8 cellular contexts compared by ENCODE assay signal in the genomic region with DNA sequence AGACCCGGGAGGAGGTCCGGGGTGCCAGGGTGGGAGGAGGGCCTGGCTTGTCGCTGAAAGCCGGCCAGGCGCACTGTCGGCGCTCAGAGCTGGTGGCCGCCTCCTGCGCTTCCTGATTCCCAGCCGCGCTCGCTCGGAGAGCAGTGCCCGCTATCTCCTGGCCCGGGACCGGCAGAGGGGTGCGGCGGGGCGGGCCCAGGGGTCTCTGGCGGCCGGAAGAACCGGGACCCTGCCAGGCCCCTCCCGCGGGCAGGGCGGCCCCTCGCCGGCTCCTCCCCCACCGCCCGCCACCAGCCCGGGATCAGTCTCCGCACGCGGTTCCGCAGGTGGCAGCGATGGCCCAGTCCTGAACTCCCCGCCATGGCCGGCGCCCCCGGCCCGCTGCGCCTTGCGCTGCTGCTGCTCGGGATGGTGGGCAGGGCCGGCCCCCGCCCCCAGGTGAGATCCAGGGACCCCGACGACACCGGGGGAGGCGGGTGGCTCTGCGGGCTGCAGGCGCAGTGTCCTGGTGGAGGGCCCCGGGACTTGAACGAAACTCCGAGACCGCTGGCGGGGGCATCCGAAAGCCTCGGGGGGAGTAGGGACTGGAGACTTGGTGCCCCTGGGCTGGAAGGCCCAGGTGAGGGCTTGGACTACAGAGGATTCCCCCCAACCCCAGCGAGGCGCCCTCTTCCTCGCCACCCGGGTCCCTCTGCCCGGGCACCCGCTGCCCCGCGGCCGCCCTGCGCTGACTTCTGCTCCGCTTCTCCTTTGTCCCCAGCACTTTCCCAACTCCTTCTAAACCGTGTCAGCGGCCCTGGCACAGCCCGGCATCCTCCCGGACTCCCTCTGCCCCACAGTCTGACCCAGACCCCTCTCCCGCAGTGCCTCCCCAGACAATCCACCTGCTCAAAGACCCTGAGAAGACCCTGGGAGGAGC.
DNase-seq lines count a peak whose midpoint lies in the region; ATAC-seq and TF ChIP-seq lines count a peak whose summit lies in the region.

A gene (plus strand): TSS at position 301 of the 919 bp plus-strand sequence. CDS start 60 bp downstream, at position 361.

- DNase-seq in T-helper 2 cell treated with Interferon-gamma antibody and Interleukin-4, amounts not matched to agents 5 μg/mL and 100 μg/mL, for 36 hours (ENCODE audit: low spot score): no peak
- DNase-seq in T-helper 2 cell (no peak), iPS-NIHi11 (ENCODE audit: low spot score) (peak; percentile 81), GM10248 (ENCODE audit: extremely low spot score) (no peak), SHP77 treated with DMSO at 0.1 percent for 48 hours (lab: John Stamatoyannopoulos, UW) (no peak)
- peak; percentile 44 for DNase-seq in activated naive CD8-positive, alpha-beta T cell treated with anti-CD3 and anti-CD28 coated beads, Interleukin-2, amount 50 U/mL, for 24 hours

- ATAC-seq in activated naive CD8-positive, alpha-beta T cell treated with anti-CD3 and anti-CD28 coated beads, Interleukin-2, amount 50 U/mL, for 24 hours: peak; percentile 24
- no peak for ATAC-seq in GM21390 (IDR thresholded peaks at IDR 0.05; ENCODE audit: unreplicated experiment)

- H3K4me1 Mint-ChIP-seq in T-helper 2 cell treated with Interferon-gamma antibody and Interleukin-4, amounts not matched to agents 5 μg/mL and 100 μg/mL, for 36 hours (ENCODE audit: low read depth): peaks cover 17% of the 10 kb centered on the region
- H3K4me1 Mint-ChIP-seq in activated naive CD8-positive, alpha-beta T cell treated with anti-CD3 and anti-CD28 coated beads, Interleukin-2, amount 50 U/mL, for 24 hours: peaks cover 32% of the 10 kb centered on the region
- H3K4me1 Mint-ChIP-seq in stimulated activated naive CD8-positive, alpha-beta T cell treated with anti-CD3 and anti-CD28 coated beads, Interleukin-15, Interleukin-2, amounts not matched to agents 100 ng/mL and 50 ng/mL, for 24 hours (ENCODE audit: low read depth): peaks cover 41% of the 10 kb centered on the region

- no peaks in the 10 kb centered on the region for H3K9me3 Mint-ChIP-seq in T-helper 2 cell treated with Interferon-gamma antibody and Interleukin-4, amounts not matched to agents 5 μg/mL and 100 μg/mL, for 36 hours
- no peaks in the 10 kb centered on the region for H3K9me3 Mint-ChIP-seq in activated naive CD8-positive, alpha-beta T cell treated with anti-CD3 and anti-CD28 coated beads, Interleukin-2, amount 50 U/mL, for 24 hours
- no peaks in the 10 kb centered on the region for H3K9me3 Mint-ChIP-seq in stimulated activated naive CD8-positive, alpha-beta T cell treated with anti-CD3 and anti-CD28 coated beads, Interleukin-15, Interleukin-2, amounts not matched to agents 100 ng/mL and 50 ng/mL, for 24 hours

- POLR2A ChIA-PET in GM10248 (lab: Yijun Ruan, JAX): no interaction called here

- no peaks in the 10 kb centered on the region for H3K36me3 Mint-ChIP-seq in T-helper 2 cell treated with Interferon-gamma antibody and Interleukin-4, amounts not matched to agents 5 μg/mL and 100 μg/mL, for 36 hours (ENCODE audit: low read depth)
- peaks cover 2% of the 10 kb centered on the region for H3K36me3 Mint-ChIP-seq in activated naive CD8-positive, alpha-beta T cell treated with anti-CD3 and anti-CD28 coated beads, Interleukin-2, amount 50 U/mL, for 24 hours (ENCODE audit: low read depth)
- no peaks in the 10 kb centered on the region for H3K36me3 Mint-ChIP-seq in stimulated activated naive CD8-positive, alpha-beta T cell treated with anti-CD3 and anti-CD28 coated beads, Interleukin-15, Interleukin-2, amounts not matched to agents 100 ng/mL and 50 ng/mL, for 24 hours (ENCODE audit: low read depth)

- CTCF ChIA-PET in GM10248 (lab: Yijun Ruan, JAX): no interaction called here

- H3K27me3 Mint-ChIP-seq in T-helper 2 cell treated with Interferon-gamma antibody and Interleukin-4, amounts not matched to agents 5 μg/mL and 100 μg/mL, for 36 hours (ENCODE audit: low read depth): peaks cover 42% of the 10 kb centered on the region
- peaks cover 39% of the 10 kb centered on the region for H3K27me3 Mint-ChIP-seq in activated naive CD8-positive, alpha-beta T cell treated with anti-CD3 and anti-CD28 coated beads, Interleukin-2, amount 50 U/mL, for 24 hours
- H3K27me3 Mint-ChIP-seq in stimulated activated naive CD8-positive, alpha-beta T cell treated with anti-CD3 and anti-CD28 coated beads, Interleukin-15, Interleukin-2, amounts not matched to agents 100 ng/mL and 50 ng/mL, for 24 hours: peaks cover 37% of the 10 kb centered on the region

- no peak for TF ChIP-seq CTCF in GM10248 (IDR thresholded peaks at IDR 0.05; ENCODE audit: control extremely low read depth, extremely low read depth, low read depth, missing control alignments)

- peak within 1 kb of the TSS; percentile 43 for H3K4me3 Mint-ChIP-seq in T-helper 2 cell treated with Interferon-gamma antibody and Interleukin-4, amounts not matched to agents 5 μg/mL and 100 μg/mL, for 36 hours
- H3K4me3 Mint-ChIP-seq in activated naive CD8-positive, alpha-beta T cell treated with anti-CD3 and anti-CD28 coated beads, Interleukin-2, amount 50 U/mL, for 24 hours: peak within 1 kb of the TSS; percentile 77
- H3K4me3 Mint-ChIP-seq in stimulated activated naive CD8-positive, alpha-beta T cell treated with anti-CD3 and anti-CD28 coated beads, Interleukin-15, Interleukin-2, amounts not matched to agents 100 ng/mL and 50 ng/mL, for 24 hours: peak within 1 kb of the TSS; percentile 81

- H3K27ac Mint-ChIP-seq in T-helper 2 cell treated with Interferon-gamma antibody and Interleukin-4, amounts not matched to agents 5 μg/mL and 100 μg/mL, for 36 hours: no peak within 1 kb of the TSS
- peak within 1 kb of the TSS; percentile 62 for H3K27ac Mint-ChIP-seq in activated naive CD8-positive, alpha-beta T cell treated with anti-CD3 and anti-CD28 coated beads, Interleukin-2, amount 50 U/mL, for 24 hours
- peak within 1 kb of the TSS; percentile 55 for H3K27ac Mint-ChIP-seq in stimulated activated naive CD8-positive, alpha-beta T cell treated with anti-CD3 and anti-CD28 coated beads, Interleukin-15, Interleukin-2, amounts not matched to agents 100 ng/mL and 50 ng/mL, for 24 hours

Comparison
In these comparisons a context has a peak if more than half of its experiments do, and no peak if none do; other contexts are left out.
1. DNase-seq: peak in activated naive CD8-positive, alpha-beta T cell treated with anti-CD3 and anti-CD28 coated beads, Interleukin-2, amount 50 U/mL, for 24 hours (single experiment) and iPS-NIHi11 (single experiment); none in T-helper 2 cell treated with Interferon-gamma antibody and Interleukin-4, amounts not matched to agents 5 μg/mL and 100 μg/mL, for 36 hours (single experiment), T-helper 2 cell (0 of 5), GM10248 (single experiment) and SHP77 treated with DMSO at 0.1 percent for 48 hours (single experiment).
2. Peak in every context shown above with its lines, with median percentiles within 50 percentile points of each other: H3K4me3 Mint-ChIP-seq.